In the genomic region with DNA sequence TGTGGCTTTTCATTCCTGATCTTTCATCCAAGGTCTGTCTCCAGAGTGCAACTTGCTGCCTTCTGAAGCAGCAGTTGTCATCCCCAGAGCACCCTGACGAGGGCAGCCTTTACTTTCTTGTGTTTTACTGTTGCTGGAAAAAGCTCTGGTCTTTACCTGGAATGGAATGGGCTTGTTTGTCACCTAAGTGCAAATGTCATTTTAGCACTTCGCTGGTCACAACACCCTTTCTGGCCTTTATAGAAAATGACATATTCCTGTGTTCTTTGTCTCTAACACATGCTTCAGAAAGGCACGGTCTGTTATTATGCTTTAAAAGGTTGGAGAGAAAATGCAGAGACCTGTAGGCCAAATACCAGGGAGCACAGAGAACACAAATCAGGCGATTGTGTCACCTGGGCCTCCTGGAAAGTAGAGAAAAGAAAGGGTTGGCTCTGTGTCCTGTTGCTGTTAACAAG, we compare ENCODE assay signal across 8 cellular contexts.
DNase-seq lines count a peak whose midpoint lies in the region; ATAC-seq, FAIRE-seq and TF ChIP-seq lines count a peak whose summit lies in the region.

No MANE protein-coding gene starts in this region.

- in situ Hi-C loops in GM12878 (cut with MboI), result loop anchor here (25.0 kb wide), 1 partner anchor 1719 kb away; no protein-coding TSS in a partner anchor

- POLR2A ChIA-PET in GM12878 (lab: Charles Lee), result no interaction called here

- H3K9me3 ChIP-seq in GM12878 (replicated peaks; ENCODE audit: control insufficient read depth, insufficient read depth, low read length), result no peaks in the 10 kb centered on the region
- no peaks in the 10 kb centered on the region for H3K9me3 ChIP-seq in upper lobe of right lung

- SMC1A ChIA-PET in GM12878 (lab: Charles Lee; ENCODE audit: uncharacterized antibody, unreplicated experiment), result interaction anchor here (1.0 kb wide), 1 partner anchor 10 kb away, joined by 3 read pairs; no protein-coding TSS in a partner anchor

- H3K36me3 Mint-ChIP-seq in natural killer cell, result no peaks in the 10 kb centered on the region

- H3K27me3 ChIP-seq in GM12878 (replicated peaks in 1 of 2; ENCODE audit: control insufficient read depth in 2 of 2, insufficient read depth in 2 of 2, low read length in 1 of 2) (no peaks in the 10 kb centered on the region), upper lobe of right lung (no peaks in the 10 kb centered on the region)

- TF ChIP-seq RAD21 in GM12878 (IDR thresholded peaks at IDR 0.05; ENCODE audit: insufficient read depth, low read depth, low read length), result peak; percentile 78

- peaks cover 0 to 3% of the 10 kb centered on the region in 2 donors for H3K27me3 Mint-ChIP-seq in natural killer cell (ENCODE audit: low read depth in 2 of 2)

- intact Hi-C loops in GM12878 (cut with micrococcal nuclease; ENCODE audit: unreplicated experiment) (loop anchor here (5.0 kb wide), 1 partner anchor 1719 kb away; no protein-coding TSS in a partner anchor), upper lobe of right lung (cut with DNase I) (no loop called here), natural killer cell (cut with micrococcal nuclease) (no loop called here)

- H3K9ac ChIP-seq in GM12878 (ENCODE audit: control insufficient read depth, insufficient read depth, low read length), result no peak overlapping the region

- CTCF ChIA-PET in GM12878 (lab: Yijun Ruan, JAX), result interaction anchor here (1.2 to 1.7 kb wide), 2 partner anchors 10 to 280 kb away, joined by 3 to 5 read pairs; no protein-coding TSS in a partner anchor

- peak; percentile 87 for FAIRE-seq in GM12878 (lab: Jason Lieb, UNC)

- ATAC-seq in GM18861 (IDR thresholded peaks at IDR 0.05; ENCODE audit: unreplicated experiment) (peak; percentile 81), GM12878 (peak; percentile 58), upper lobe of right lung (peak; percentile 83), HG03280 (IDR thresholded peaks at IDR 0.05; ENCODE audit: unreplicated experiment) (no peak), natural killer cell (no peak)

- peak in 8 of 14 donors; percentile 13 to 61 (median 26) for DNase-seq in C1 segment of cervical spinal cord (lab: John Stamatoyannopoulos, UW)
- peak; percentile 17 for DNase-seq in NCI-H1694 (lab: John Stamatoyannopoulos, UW)
- DNase-seq in GM12878 (ENCODE audit: low read depth, low spot score), result no peak
- peak; percentile 31 for DNase-seq in iris pigment epithelial cell (ENCODE audit: low read depth)
- no peak for DNase-seq in upper lobe of right lung
- DNase-seq in natural killer cell, result no peak

- no peaks in the 10 kb centered on the region for H3K4me1 ChIP-seq in GM12878 (ENCODE audit: control insufficient read depth, insufficient read depth, low read length)
- no peaks in the 10 kb centered on the region for H3K4me1 ChIP-seq in upper lobe of right lung

- H3K4me3 Mint-ChIP-seq in natural killer cell, result no peak overlapping the region

- no peak overlapping the region for H3K4me2 ChIP-seq in GM12878 (ENCODE audit: control insufficient read depth, insufficient read depth)

- no peak for TF ChIP-seq EP300 in GM12878 (IDR thresholded peaks at IDR 0.05; ENCODE audit: borderline replicate concordance in 1 of 2, control insufficient read depth in 1 of 2, low read depth in 2 of 2, low read length in 2 of 2)

- no peak overlapping the region for H3K27ac Mint-ChIP-seq in natural killer cell

- WGBS in GM12878 (ENCODE audit: insufficient coverage, insufficient replicate concordance, low lambda C conversion rate, missing lambda C conversion rate), result 1% methylated on average over 4 of the region's 4 CpGs

- peak; percentile 62 to 68 (median 67) for TF ChIP-seq CTCF in GM12878 (IDR thresholded peaks at IDR 0.05 in 2 of 3, conservative IDR thresholded peaks at IDR 0.05 in 1 of 3; ENCODE audit: control insufficient read depth in 2 of 3, extremely low read depth in 1 of 3, insufficient read depth in 1 of 3, low read depth in 3 of 3, low read length in 3 of 3)
- peak; percentile 57 for TF ChIP-seq CTCF in upper lobe of right lung (IDR thresholded peaks at IDR 0.05)
- no peak for TF ChIP-seq CTCF in natural killer cell (IDR thresholded peaks at IDR 0.05)

- BruUV-seq in GM12878 (replicated peaks; lab: Mats Ljungman, UMichigan), result no TSS peak

- no peak overlapping the region for H2AFZ ChIP-seq in GM12878 (ENCODE audit: control insufficient read depth, low read depth, low read length)

- RAD21 ChIA-PET in GM12878 (lab: Charles Lee; ENCODE audit: unreplicated experiment), result no interaction called here

- no peak overlapping the region for H3K4me3 ChIP-seq in GM12878
- H3K4me3 ChIP-seq in upper lobe of right lung, result no peak overlapping the region

- H3K27ac ChIP-seq in GM12878 (ENCODE audit: control insufficient read depth, insufficient read depth) (no peak overlapping the region), upper lobe of right lung (no peak overlapping the region)

- no peaks in the 10 kb centered on the region for H3K4me1 Mint-ChIP-seq in natural killer cell

- no peak for TF ChIP-seq POLR2A in GM12878 (IDR thresholded peaks at IDR 0.05; ENCODE audit: low read depth, low read length)

- no peaks in the 10 kb centered on the region for H4K20me1 ChIP-seq in GM12878 (ENCODE audit: control insufficient read depth, insufficient read depth)

- H3K36me3 ChIP-seq in GM12878 (ENCODE audit: control insufficient read depth in 2 of 2, insufficient read depth in 2 of 2, low read length in 1 of 2) (no peaks in the 10 kb centered on the region), upper lobe of right lung (no peaks in the 10 kb centered on the region)

- H3K9me3 Mint-ChIP-seq in natural killer cell, result no peaks in the 10 kb centered on the region

- H3K79me2 ChIP-seq in GM12878 (ENCODE audit: control insufficient read depth, insufficient read depth, low read length), result no peaks in the 10 kb centered on the region

TF ChIP-seq in GM12878, 131 proteins besides CTCF, POLR2A, EP300 and RAD21:
- TF ChIP-seq SMC3 (IDR thresholded peaks at IDR 0.05; ENCODE audit: borderline replicate concordance, low read length), result peak; percentile 33; the same call in 1 of the 2 replicates
- TF ChIP-seq MEF2A (IDR thresholded peaks at IDR 0.05; ENCODE audit: insufficient read depth, low read depth, low read length), result no peak

Comparison
In these comparisons a context has a peak if more than half of its experiments do, and no peak if none do; other contexts are left out.
1. DNase-seq: peak in C1 segment of cervical spinal cord (8 of 14), NCI-H1694 (single experiment) and iris pigment epithelial cell (single experiment); none in GM12878 (single experiment), upper lobe of right lung (single experiment) and natural killer cell (single experiment).
2. ATAC-seq: peak in GM18861 (single experiment), GM12878 (single experiment) and upper lobe of right lung (single experiment); none in HG03280 (single experiment) and natural killer cell (0 of 3).